In genomic region chr7:50449881-50450690, GRCh38 we compare ENCODE assay signal across 1 cellular context.
TF ChIP-seq lines count a peak whose summit lies in the region.

Gene FIGNL1 (minus strand): TSS chr7:50450350. CDS start chr7:50447287, 3,063 bp downstream.

TF ChIP-seq in HepG2, 621 proteins besides CTCF, POLR2A, EP300 and RAD21 (continued from another document and continues in another):
- TF ChIP-seq RERE (CRISPR knock-in tag; IDR thresholded peaks at IDR 0.05; ENCODE audit: low read depth) (no peak), CREB3 (CRISPR knock-in tag; IDR thresholded peaks at IDR 0.05) (no peak), PHF5A (CRISPR knock-in tag; IDR thresholded peaks at IDR 0.05; ENCODE audit: low read depth, unreplicated experiment) (no peak), IKZF1 (IDR thresholded peaks at IDR 0.05) (no peak), E2F2 (CRISPR knock-in tag; IDR thresholded peaks at IDR 0.05; ENCODE audit: borderline replicate concordance) (peak; percentile 82; the same call in 1 of the 2 replicates), ZNF281 (CRISPR knock-in tag; IDR thresholded peaks at IDR 0.05; ENCODE audit: borderline replicate concordance) (peak; percentile 37; the same call in 1 of the 2 replicates), ZNF839 (CRISPR knock-in tag; IDR thresholded peaks at IDR 0.05; ENCODE audit: borderline replicate concordance) (no peak), ZNF143 (CRISPR knock-in tag; IDR thresholded peaks at IDR 0.05) (peak; percentile 50; the same call in 1 of the 2 replicates), ZNF713 (CRISPR knock-in tag; IDR thresholded peaks at IDR 0.05) (no peak), MED1 (CRISPR knock-in tag; IDR thresholded peaks at IDR 0.05) (peak; percentile 38; the same call in 1 of the 2 replicates), RFX1 (IDR thresholded peaks at IDR 0.05) (no peak), TBX3 (IDR thresholded peaks at IDR 0.05; ENCODE audit: borderline replicate concordance) (no peak), ETV5 (CRISPR knock-in tag; IDR thresholded peaks at IDR 0.05; ENCODE audit: borderline replicate concordance) (no peak), ZNF562 (CRISPR knock-in tag; IDR thresholded peaks at IDR 0.05; ENCODE audit: borderline replicate concordance) (no peak), SALL2 (CRISPR knock-in tag; IDR thresholded peaks at IDR 0.05) (peak; percentile 92), ZNF343 (CRISPR knock-in tag; IDR thresholded peaks at IDR 0.05) (0 out of 2 replicates have a peak, but pooled peaks have one; percentile 37), ZFP1 (CRISPR knock-in tag; IDR thresholded peaks at IDR 0.05) (no peak), KDM5A (IDR thresholded peaks at IDR 0.05; ENCODE audit: borderline replicate concordance, low read length) (0 out of 2 replicates have a peak, but pooled peaks have one; percentile 38), ZNF292 (CRISPR knock-in tag; IDR thresholded peaks at IDR 0.05; ENCODE audit: borderline replicate concordance, low read depth) (peak; percentile 33; the same call in 1 of the 2 replicates), ZNF512B (CRISPR knock-in tag; IDR thresholded peaks at IDR 0.05; ENCODE audit: borderline replicate concordance) (no peak), RBM22 (optimal IDR thresholded peaks at IDR 0.05; ENCODE audit: low read length) (no peak), RFXANK (CRISPR knock-in tag; IDR thresholded peaks at IDR 0.05) (no peak), ZNF569 (CRISPR knock-in tag; IDR thresholded peaks at IDR 0.05; ENCODE audit: borderline replicate concordance) (no peak), KDM1A (CRISPR knock-in tag; IDR thresholded peaks at IDR 0.05) (no peak), ZKSCAN5 (CRISPR knock-in tag; IDR thresholded peaks at IDR 0.05) (0 out of 2 replicates have a peak, but pooled peaks have one; percentile 18), ZHX2 (IDR thresholded peaks at IDR 0.05; ENCODE audit: low read depth) (peak; percentile 78), ZHX2 (CRISPR knock-in tag; IDR thresholded peaks at IDR 0.05; ENCODE audit: borderline replicate concordance) (no peak), ATF7-NPFF (CRISPR knock-in tag; IDR thresholded peaks at IDR 0.05; ENCODE audit: low read depth) (peak; percentile 88), HMG20A (CRISPR knock-in tag; IDR thresholded peaks at IDR 0.05; ENCODE audit: borderline replicate concordance) (no peak), NKX3-1 (CRISPR knock-in tag; IDR thresholded peaks at IDR 0.05) (no peak; the same call in 1 of the 2 replicates), NFE2 (CRISPR knock-in tag; IDR thresholded peaks at IDR 0.05) (no peak), MZF1 (CRISPR knock-in tag; IDR thresholded peaks at IDR 0.05; ENCODE audit: borderline replicate concordance) (no peak), ZNF354B (CRISPR knock-in tag; IDR thresholded peaks at IDR 0.05) (0 out of 2 replicates have a peak, but pooled peaks have one; percentile 47), ZMAT3 (CRISPR knock-in tag; conservative IDR thresholded peaks at IDR 0.05) (peak; percentile 51; the same call in 1 of the 2 replicates), ZNF616 (CRISPR knock-in tag; IDR thresholded peaks at IDR 0.05; ENCODE audit: low read depth) (0 out of 2 replicates have a peak, but pooled peaks have one; percentile 64), MXD4 (CRISPR knock-in tag; IDR thresholded peaks at IDR 0.05) (peak; percentile 82), ZNF431 (CRISPR knock-in tag; IDR thresholded peaks at IDR 0.05; ENCODE audit: borderline replicate concordance, low read depth) (no peak), PATZ1 (CRISPR knock-in tag; IDR thresholded peaks at IDR 0.05) (0 out of 2 replicates have a peak, but pooled peaks have one; percentile 14)
